18 cellular contexts compared by ENCODE assay signal in the genomic region with DNA sequence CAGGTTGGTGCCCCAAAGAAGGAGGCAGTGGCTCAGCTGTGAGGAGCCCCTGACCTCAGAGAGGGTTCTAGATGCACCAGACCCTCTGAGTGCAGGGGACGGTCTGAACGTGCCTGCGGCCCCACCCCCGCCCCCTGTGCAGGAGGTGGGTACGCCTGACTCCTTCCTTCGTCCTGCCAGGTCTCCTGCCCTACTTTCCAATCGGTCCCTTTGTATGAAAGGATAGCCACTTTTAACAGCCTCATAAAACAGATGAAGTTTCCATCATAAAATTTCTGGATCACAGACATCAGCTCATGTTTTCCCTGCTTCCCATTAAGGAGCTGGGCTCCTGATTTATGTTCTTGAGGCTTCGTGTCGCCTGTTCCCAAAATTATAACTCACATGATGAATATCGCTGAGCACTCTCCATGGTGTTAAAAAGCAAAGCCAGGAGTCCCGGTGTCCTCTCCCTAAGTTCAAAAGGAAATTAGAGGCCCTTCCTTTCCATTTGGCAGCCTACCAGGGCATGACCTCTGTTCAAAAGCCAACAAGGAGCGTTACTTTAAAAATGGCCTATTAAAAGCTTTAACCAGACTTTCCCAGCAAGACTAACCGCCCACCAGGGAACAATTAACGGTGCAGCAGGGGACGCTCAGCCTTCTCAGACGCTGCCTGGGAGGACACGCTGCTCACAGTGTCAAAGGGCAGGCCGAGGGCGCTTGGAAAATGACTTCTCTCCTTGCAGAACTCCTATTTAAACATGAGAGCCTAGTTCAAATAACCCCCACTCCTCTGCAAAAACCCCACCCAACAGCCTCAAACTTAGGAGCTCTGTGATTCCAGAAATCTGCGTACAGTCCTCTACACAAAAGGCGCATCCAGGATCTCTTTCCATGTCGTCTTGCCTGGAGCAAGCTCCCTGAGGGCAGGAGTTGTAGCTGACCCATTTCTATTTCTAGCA.
DNase-seq lines count a peak whose midpoint lies in the region; ATAC-seq lines count a peak whose summit lies in the region.
"Had no signal": no experiment of that assay in that cellular context is flagged by ENCODE, and none has a peak within 500 bp of the region (broad histone marks: within the 10 kb centered on the region; RNA-seq: fewer than 3 reads in every experiment).

No MANE protein-coding gene starts in this region.

- no peak for DNase-seq in CD8-positive, alpha-beta memory T cell
- DNase-seq in dermis blood vessel endothelial cell, result peak; percentile 34
- DNase-seq in naive thymus-derived CD8-positive, alpha-beta T cell, result no peak
- DNase-seq in SIG-M5 (lab: John Stamatoyannopoulos, UW), result no peak
- DNase-seq: aorta; effector CD8-positive, alpha-beta T cell; GF-D8; hippocampal formation; mesenchymal stem cell; NCI-H1092; NCI-H226; stomach had no signal

- H3K4me2 ChIP-seq in BLaER1, result peak overlapping the region; percentile 60

- H3K4me1 ChIP-seq in BLaER1, result peaks cover 45% of the 10 kb centered on the region
- H3K4me1 ChIP-seq in CD8-positive, alpha-beta memory T cell (ENCODE audit: insufficient read depth, low read length), result peaks cover 35% of the 10 kb centered on the region
- H3K4me1 ChIP-seq: stomach had no signal

- no peaks in the 10 kb centered on the region for H3K9me3 ChIP-seq in BLaER1
- H3K9me3 ChIP-seq in CD8-positive, alpha-beta memory T cell (ENCODE audit: low read length), result no peaks in the 10 kb centered on the region
- H3K9me3 ChIP-seq: stomach had no signal

- 0 out of 2 replicates have a peak, but pooled peaks cover 5% of the 10 kb centered on the region for H3K36me3 ChIP-seq in BLaER1
- no peaks in the 10 kb centered on the region for H3K36me3 ChIP-seq in CD8-positive, alpha-beta memory T cell (ENCODE audit: insufficient read depth, low read length)

- H3K9me3 Mint-ChIP-seq in CD8-positive, alpha-beta memory T cell, result no peaks in the 10 kb centered on the region
- no peaks in the 10 kb centered on the region for H3K9me3 Mint-ChIP-seq in naive thymus-derived CD8-positive, alpha-beta T cell

- no peak overlapping the region for H3K4me3 ChIP-seq in BLaER1
- H3K4me3 ChIP-seq in CD8-positive, alpha-beta memory T cell (ENCODE audit: low read length), result no peak overlapping the region
- H3K4me3 ChIP-seq: stomach had no signal

- H3K27me3 Mint-ChIP-seq in CD8-positive, alpha-beta memory T cell, result no peaks in the 10 kb centered on the region
- H3K27me3 Mint-ChIP-seq in naive thymus-derived CD8-positive, alpha-beta T cell, result no peaks in the 10 kb centered on the region

- CTCF ChIA-PET in CD8-positive, alpha-beta memory T cell (lab: Charles Lee), result no interaction called here

- peaks cover 24 to 28% (median 25%) of the 10 kb centered on the region in 3 donors for H3K4me1 Mint-ChIP-seq in CD8-positive, alpha-beta memory T cell
- H3K4me1 Mint-ChIP-seq in naive thymus-derived CD8-positive, alpha-beta T cell, result peaks cover 14 to 42% (median 35%) of the 10 kb centered on the region in 4 donors

- peak overlapping the region in 1 of 7 donors; percentile 15 for H3K4me3 Mint-ChIP-seq in CD8-positive, alpha-beta memory T cell
- H3K4me3 Mint-ChIP-seq in naive thymus-derived CD8-positive, alpha-beta T cell, result peak overlapping the region in 5 of 10 donors; percentile 36 to 76 (median 52)
- H3K4me3 Mint-ChIP-seq: CD14-positive monocyte had no signal

- no peak for ATAC-seq in naive thymus-derived CD8-positive, alpha-beta T cell
- ATAC-seq in HG02678 (IDR thresholded peaks at IDR 0.05; ENCODE audit: unreplicated experiment), result no peak
- no peak for ATAC-seq in HG03139 (IDR thresholded peaks at IDR 0.05; ENCODE audit: unreplicated experiment)
- no peak for ATAC-seq in esophagus mucosa
- ATAC-seq: HCT116 had no signal

- POLR2A ChIA-PET in CD8-positive, alpha-beta memory T cell (lab: Charles Lee), result no interaction called here
- POLR2A ChIA-PET in naive thymus-derived CD8-positive, alpha-beta T cell (lab: Charles Lee), result interaction anchor here (1.9 kb wide), 1 partner anchor 14 kb away, joined by 4 read pairs; no protein-coding TSS in a partner anchor

- no peaks in the 10 kb centered on the region for H3K27me3 ChIP-seq in BLaER1
- no peaks in the 10 kb centered on the region for H3K27me3 ChIP-seq in CD8-positive, alpha-beta memory T cell (ENCODE audit: insufficient read depth, low read length, poor library complexity, severe bottlenecking)
- H3K27me3 ChIP-seq: stomach had no signal

- H4K20me1 ChIP-seq in BLaER1, result no peaks in the 10 kb centered on the region

- H3K27ac ChIP-seq in BLaER1, result no peak overlapping the region
- H3K27ac ChIP-seq in CD8-positive, alpha-beta memory T cell (ENCODE audit: low read depth, low read length), result no peak overlapping the region

- H3K9ac ChIP-seq in BLaER1, result no peak overlapping the region

- peak overlapping the region in 7 of 8 donors; percentile 68 to 99 (median 95) for H3K27ac Mint-ChIP-seq in CD8-positive, alpha-beta memory T cell
- peak overlapping the region; percentile 76 to 99 (median 95) for H3K27ac Mint-ChIP-seq in naive thymus-derived CD8-positive, alpha-beta T cell
- H3K27ac Mint-ChIP-seq: CD14-positive monocyte had no signal

- H3K36me3 Mint-ChIP-seq in CD8-positive, alpha-beta memory T cell, result peaks cover 0 to 2% (median 0%) of the 10 kb centered on the region in 3 donors
- no peaks in the 10 kb centered on the region for H3K36me3 Mint-ChIP-seq in naive thymus-derived CD8-positive, alpha-beta T cell
